12 cellular contexts compared by ENCODE assay signal in genomic region chr15:78050851-78051250, GRCh38. TPM values are rescaled to one million over a fixed set of nuclear protein-coding genes. Genes with fewer than 3 reads are reported as not detected.
DNase-seq lines count a peak whose midpoint lies in the region; ATAC-seq and TF ChIP-seq lines count a peak whose summit lies in the region.
"Had no signal": no experiment of that assay in that cellular context is flagged by ENCODE, and none has a peak within 500 bp of the region (broad histone marks: within the 10 kb centered on the region; RNA-seq: fewer than 3 reads in every experiment).

No MANE protein-coding gene starts in this region.

- no peak for TF ChIP-seq POLR2A in heart left ventricle (IDR thresholded peaks at IDR 0.05)
- no peak for TF ChIP-seq POLR2A in upper lobe of left lung (IDR thresholded peaks at IDR 0.05)

- H3K27ac ChIP-seq in heart left ventricle (peak overlapping the region in 7 of 12 donors; percentile 5 to 92 (median 15)), heart right ventricle (peak overlapping the region in 4 of 10 donors; percentile 13 to 85 (median 53)), VCaP (peak overlapping the region; percentile 63), hepatocyte (peak overlapping the region; percentile 72), upper lobe of left lung (peak overlapping the region; percentile 8 to 78 (median 41))
- H3K27ac ChIP-seq: foreskin keratinocyte had no signal

- no peak for TF ChIP-seq EP300 in upper lobe of left lung (IDR thresholded peaks at IDR 0.05)

- 54 to 78% (median 63%) methylated on average over 1 of the region's 1 CpG for WGBS in heart left ventricle, 4 donors
- WGBS in heart right ventricle, 2 donors: 73% methylated on average over 1 of the region's 1 CpG
- WGBS in hepatocyte (ENCODE audit: low lambda C conversion rate, missing lambda C conversion rate): 85% methylated on average over 1 of the region's 1 CpG
- 67 to 82% methylated on average over 1 of the region's 1 CpG for WGBS in upper lobe of left lung, 2 donors

- H4K20me1 ChIP-seq in hepatocyte (ENCODE audit: insufficient read depth, poor library complexity, severe bottlenecking): peaks cover 2% of the 10 kb centered on the region

- no peak overlapping the region for H2AFZ ChIP-seq in hepatocyte

- intact Hi-C loops in heart left ventricle (cut with DNase I): loop anchor here in 1 of 10 donors (2.0 kb wide), 1 partner anchor 18 kb away; no protein-coding TSS in a partner anchor
- intact Hi-C loops in heart right ventricle (cut with DNase I): loop anchor here in 1 of 10 donors (5.0 kb wide), 1 partner anchor 41 kb away; the partner anchor contains the start of gene SH2D7

- H3K36me3 ChIP-seq in heart left ventricle: peaks cover 0 to 27% (median 11%) of the 10 kb centered on the region in 9 donors
- peaks cover 0 to 32% (median 0%) of the 10 kb centered on the region in 9 donors for H3K36me3 ChIP-seq in heart right ventricle
- no peaks in the 10 kb centered on the region for H3K36me3 ChIP-seq in hepatocyte (replicated peaks; ENCODE audit: insufficient read depth, low read depth)
- peaks cover 0 to 10% (median 4%) of the 10 kb centered on the region in 4 donors for H3K36me3 ChIP-seq in upper lobe of left lung

- no peak overlapping the region for H3K4me3 ChIP-seq in heart left ventricle
- no peak overlapping the region for H3K4me3 ChIP-seq in heart right ventricle
- no peak overlapping the region for H3K4me3 ChIP-seq in hepatocyte
- no peak overlapping the region for H3K4me3 ChIP-seq in upper lobe of left lung

- peaks cover 15 to 99% (median 70%) of the 10 kb centered on the region in 12 donors for H3K4me1 ChIP-seq in heart left ventricle
- H3K4me1 ChIP-seq in heart right ventricle: peaks cover 18 to 98% (median 73%) of the 10 kb centered on the region in 9 donors
- peaks cover 75% of the 10 kb centered on the region for H3K4me1 ChIP-seq in hepatocyte (ENCODE audit: insufficient read depth)
- peaks cover 80 to 98% (median 83%) of the 10 kb centered on the region in 4 donors for H3K4me1 ChIP-seq in upper lobe of left lung

- peaks cover 70% of the 10 kb centered on the region for H3K79me2 ChIP-seq in hepatocyte

- ATAC-seq in heart left ventricle (peak in 2 of 4 donors; percentile 29 to 33), heart right ventricle (no peak), upper lobe of left lung (ENCODE audit: low FRiP score in 2 of 2) (no peak)
- ATAC-seq: foreskin keratinocyte had no signal

- DNase-seq in heart left ventricle (no peak), heart right ventricle (no peak), hepatocyte (ENCODE audit: low spot score) (no peak), upper lobe of left lung (no peak), GDM1 (lab: John Stamatoyannopoulos, UW) (no peak), GM10266 (ENCODE audit: extremely low spot score) (no peak), COR-L47 (lab: John Stamatoyannopoulos, UW) (no peak)
- DNase-seq: foreskin keratinocyte had no signal

- no peaks in the 10 kb centered on the region for H3K27me3 ChIP-seq in heart left ventricle
- H3K27me3 ChIP-seq in heart right ventricle: no peaks in the 10 kb centered on the region
- H3K27me3 ChIP-seq in hepatocyte: no peaks in the 10 kb centered on the region
- no peaks in the 10 kb centered on the region for H3K27me3 ChIP-seq in upper lobe of left lung
- H3K27me3 ChIP-seq: foreskin keratinocyte had no signal

- H3K4me2 ChIP-seq in hepatocyte: peak overlapping the region; percentile 20

- H3K9me3 ChIP-seq in heart left ventricle (no peaks in the 10 kb centered on the region), heart right ventricle (no peaks in the 10 kb centered on the region), hepatocyte (ENCODE audit: low read depth) (no peaks in the 10 kb centered on the region), upper lobe of left lung (no peaks in the 10 kb centered on the region)

- no peaks in the 10 kb centered on the region for H3K9me2 ChIP-seq in hepatocyte (replicated peaks; ENCODE audit: insufficient read depth)

- TF ChIP-seq CTCF in heart left ventricle (IDR thresholded peaks at IDR 0.05): no peak
- no peak for TF ChIP-seq CTCF in heart right ventricle (IDR thresholded peaks at IDR 0.05)
- TF ChIP-seq CTCF in VCaP (conservative IDR thresholded peaks at IDR 0.05): no peak
- no peak for TF ChIP-seq CTCF in hepatocyte (IDR thresholded peaks at IDR 0.05; ENCODE audit: poor library complexity)
- no peak for TF ChIP-seq CTCF in upper lobe of left lung (IDR thresholded peaks at IDR 0.05)
- TF ChIP-seq CTCF in GM10266 (IDR thresholded peaks at IDR 0.05; ENCODE audit: control insufficient read depth, insufficient read depth, low read depth, missing control alignments): no peak

RNA-seq across cellular contexts. Expression of gene TBC1D2B, which starts 26.7 kb away (rescaled TPM):
- total RNA-seq in heart left ventricle (10 to 100 TPM in 6 of 9 donors, 1 to 10 TPM in 3; 6.5 to 45.2 (median 10.8) TPM), heart right ventricle (10 to 100 TPM in 5 of 10 donors, 1 to 10 TPM in 5; 6.3 to 20.8 (median 10.0) TPM), hepatocyte (33.8 and 38.4 TPM in 2 replicates), upper lobe of left lung (100 to 1,000 TPM in 1 of 6 donors, 10 to 100 TPM in 5; 31.5 to 103 (median 64.2) TPM)
- polyA plus RNA-seq in heart left ventricle (1 to 10 TPM; 5.1 to 5.9 TPM), heart right ventricle (1 to 10 TPM; 4.7 to 7.6 TPM), hepatocyte (24.8 and 29.3 TPM in 2 replicates)

RNA-seq across cellular contexts. Expression of gene SH2D7, which starts 41.5 kb away (rescaled TPM):
- total RNA-seq in heart left ventricle (not detected), heart right ventricle (not detected), hepatocyte (not detected in 2 replicates), upper lobe of left lung (under 1 TPM in 1 of 6 donors, not detected in 5; 0.09 TPM)
- polyA plus RNA-seq in heart left ventricle (not detected), heart right ventricle (not detected), hepatocyte (0.22 TPM in 1 of 2 replicates, not detected in the other)
- total RNA-seq: foreskin keratinocyte, LHCN-M2, skeletal muscle tissue, subcutaneous adipose tissue had no signal
- polyA plus RNA-seq: foreskin keratinocyte had no signal
